Comparison of ENCODE assay signal across 37 cellular contexts in the genomic region with DNA sequence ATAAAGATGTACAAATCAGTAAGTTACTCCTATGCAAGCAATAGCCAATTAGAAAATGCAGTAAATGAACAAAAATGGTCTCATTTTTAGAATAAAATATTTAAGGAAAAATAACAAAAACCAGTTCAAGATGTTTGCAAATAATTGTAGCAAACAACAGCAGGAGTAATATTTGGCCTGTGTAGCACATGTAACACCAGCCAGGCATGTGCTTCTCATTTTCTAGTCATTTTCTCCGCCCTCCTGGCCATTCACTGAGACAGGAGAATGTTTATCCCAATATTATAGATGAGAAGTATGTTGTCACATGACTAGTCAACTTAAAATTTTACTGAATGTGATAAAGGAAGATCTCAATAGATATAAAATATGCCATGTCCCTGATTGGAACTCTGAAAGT. TPM values are rescaled to one million over a fixed set of nuclear protein-coding genes. Genes with fewer than 3 reads are reported as not detected.
"Had no signal": no experiment of that assay in that cellular context is flagged by ENCODE, and none has a peak within 500 bp of the region (broad histone marks: within the 10 kb centered on the region; RNA-seq: fewer than 3 reads in every experiment).

No MANE protein-coding gene starts in this region.

- H3K27me3 ChIP-seq: MG63 had no signal

- H3K36me3 ChIP-seq: MG63 had no signal

- H3K9ac ChIP-seq: KMS-11 had no signal

- H3K4me2 ChIP-seq: KMS-11 had no signal

- H3K4me3 ChIP-seq: MG63 had no signal

- H3K27ac ChIP-seq: KMS-11 had no signal

- H3K9me3 ChIP-seq: MG63 had no signal

- DNase-seq: Karpas-422, Kasumi-1, MG63, MM.1S, MV-4-11, NCI-H1048, NCI-H1092, NCI-H1092 treated with DMSO at 0.1 percent for 48 hours, NCI-H1105, NCI-H1105 treated with DMSO at 0.1 percent for 48 hours, NCI-H1417, NCI-H1417 treated with DMSO at 0.1 percent for 48 hours, NCI-H1436, NCI-H1436 treated with DMSO at 0.1 percent for 48 hours, NCI-H146, NCI-H1694, NCI-H1694 treated with DMSO at 0.1 percent for 48 hours, NCI-H187, NCI-H187 treated with DMSO at 0.1 percent for 48 hours, NCI-H1930, NCI-H2029, NCI-H2029 treated with DMSO at 0.1 percent for 48 hours, NCI-H2081, NCI-H2081 treated with DMSO at 0.1 percent for 48 hours, NCI-H2107, NCI-H2171, NCI-H2171 treated with DMSO at 0.1 percent for 48 hours, NCI-H2227 treated with DMSO at 0.1 percent for 48 hours, NCI-H226, NCI-H345, NCI-H446, NCI-H446 treated with DMSO at 0.1 percent for 48 hours, NCI-H510A, NCI-H510A treated with DMSO at 0.1 percent for 48 hours had no signal

RNA-seq across cellular contexts. Expression of a gene that starts 7.8 kb away (rescaled TPM):
- total RNA-seq: M059J, MCF 10A had no signal
